30 cellular contexts compared by ENCODE assay signal in genomic region chr19:56949651-56950050, GRCh38.
"Had no signal": no experiment of that assay in that cellular context is flagged by ENCODE, and none has a peak within 500 bp of the region (broad histone marks: within the 10 kb centered on the region; RNA-seq: fewer than 3 reads in every experiment).

No MANE protein-coding gene starts in this region.

- DNase-seq: activated B cell treated with CpG ODN at 0.5 μM for 24 hours; activated CD4-positive, alpha-beta T cell treated with anti-CD3 and anti-CD28 coated beads for 48 hours; activated CD4-positive, alpha-beta T cell treated with anti-CD3 and anti-CD28 coated beads, Interleukin-2, amount 50 U/mL, for 1 hour; activated CD4-positive, alpha-beta T cell treated with anti-CD3 and anti-CD28 coated beads, Interleukin-2, amount 50 U/mL, for 48 hours; activated CD8-positive, alpha-beta memory T cell treated with anti-CD3 and anti-CD28 coated beads for 24 hours; activated CD8-positive, alpha-beta T cell treated with anti-CD3 and anti-CD28 coated beads for 36 hours; activated effector memory CD4-positive, alpha-beta T cell treated with Interleukin-2 at 50 U/mL for 16 hours; activated gamma-delta T cell treated with Interleukin-2 at 50 U/mL for 16 hours; activated naive CD4-positive, alpha-beta T cell treated with anti-CD3 and anti-CD28 coated beads, Interleukin-2, amount 50 U/mL, for 16 hours; activated naive CD4-positive, alpha-beta T cell treated with Interleukin-2 at 50 U/mL for 16 hours; activated T-cell treated with anti-CD3 and anti-CD28 coated beads, Interleukin-2, amount 50 U/mL, for 4 hours; amygdala; dorsolateral prefrontal cortex; effector memory CD4-positive, alpha-beta T cell; endodermal cell; foreskin fibroblast; glutamatergic neuron; SW 1271; T-helper 1 cell; T-helper 17 cell; T1000; WERI-Rb-1 had no signal

- ATAC-seq: activated CD4-positive, CD25-positive, alpha-beta regulatory T cell treated with anti-CD3 and anti-CD28 coated beads, Interleukin-2, amount 50 U/mL, for 24 hours; activated CD8-positive, alpha-beta T cell treated with anti-CD3 and anti-CD28 coated beads for 36 hours; activated T-cell treated with anti-CD3 and anti-CD28 coated beads, Interleukin-2, amount 50 U/mL, for 4 hours; activated T-helper 17 cell treated with anti-CD3 and anti-CD28 coated beads, Interleukin-2, amount 50 U/mL, for 72 hours; esophagus mucosa; T-helper 17 cell had no signal

- H3K4me3 ChIP-seq: ascending aorta, breast epithelium, cardiac muscle cell, coronary artery, dorsolateral prefrontal cortex had no signal

- H3K27me3 ChIP-seq: ascending aorta, breast epithelium, cardiac muscle cell had no signal

- H3K4me1 ChIP-seq: ascending aorta, breast epithelium had no signal

- FAIRE-seq: frontal cortex had no signal

- H3K27ac ChIP-seq: ascending aorta, breast epithelium, cardiac muscle cell, coronary artery, dorsolateral prefrontal cortex, WERI-Rb-1 had no signal

- H3K36me3 ChIP-seq: ascending aorta, breast epithelium, cardiac muscle cell, WERI-Rb-1 had no signal
